Comparison of ENCODE assay signal across 1 cellular context in genomic region chr20:21235713-21236445, GRCh38.
TF ChIP-seq lines count a peak whose summit lies in the region.

No MANE protein-coding gene starts in this region.

TF ChIP-seq in WTC11, 78 proteins besides CTCF, POLR2A, EP300 and RAD21 (continued from another document):
- TF ChIP-seq AFF4 (CRISPR knock-in tag; IDR thresholded peaks at IDR 0.05; ENCODE audit: borderline replicate concordance) (no peak), USF2 (CRISPR knock-in tag; IDR thresholded peaks at IDR 0.05) (no peak), MAX (CRISPR knock-in tag; IDR thresholded peaks at IDR 0.05) (peak; percentile 28; the same call in 1 of the 2 replicates), FOXP4 (CRISPR knock-in tag; IDR thresholded peaks at IDR 0.05) (no peak), SP1 (CRISPR knock-in tag; conservative IDR thresholded peaks at IDR 0.05) (peak; percentile 52; the same call in 1 of the 2 replicates), PRRX2 (CRISPR knock-in tag; IDR thresholded peaks at IDR 0.05) (no peak)
